ENCODE assay signal across 23 cellular contexts in the genomic region with DNA sequence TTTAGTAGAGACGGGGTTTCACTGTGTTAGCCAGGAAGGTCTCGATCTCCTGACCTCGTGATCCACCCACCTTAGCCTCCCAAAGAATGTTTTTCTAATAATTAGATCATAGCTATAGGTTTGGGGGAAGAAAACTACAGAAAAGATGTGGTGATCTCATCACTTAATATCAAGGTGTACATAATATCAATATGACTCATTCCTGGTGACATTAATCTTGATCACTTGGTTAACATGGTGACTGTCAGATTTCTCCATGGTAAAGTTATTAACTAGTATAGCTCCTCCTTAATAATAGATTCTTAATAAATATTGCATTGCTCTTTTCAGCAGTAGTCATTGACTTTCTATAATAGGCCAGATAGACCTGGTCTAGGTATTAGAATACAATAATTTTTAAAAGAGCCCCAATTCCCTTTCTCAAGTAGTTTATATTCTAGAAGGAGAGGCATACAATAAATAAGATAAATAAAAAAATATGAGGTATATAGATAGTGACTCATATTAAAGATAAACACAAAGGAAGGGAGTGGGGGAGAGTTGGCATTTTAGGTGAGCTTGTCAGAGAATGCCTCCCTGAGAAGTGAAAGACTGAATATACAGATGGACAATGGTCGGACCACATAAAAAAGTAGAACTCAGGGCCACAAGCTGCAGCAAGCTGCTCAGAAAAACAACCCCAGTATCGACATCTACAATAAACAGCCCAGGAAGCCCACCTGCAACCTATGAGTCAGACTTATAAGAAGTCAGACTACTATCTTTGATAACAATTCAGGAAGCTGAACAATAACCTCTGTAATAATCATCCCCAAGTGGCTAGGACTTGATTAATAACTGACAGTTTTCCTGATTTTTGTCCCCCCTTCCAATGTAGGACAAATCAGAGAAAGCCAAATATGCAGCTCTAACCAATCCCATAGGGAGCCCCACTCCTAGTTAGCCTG.
A peak's percentile ranks its signal among the peaks of the same experiment; 100 is the strongest.
DNase-seq lines count a peak whose midpoint lies in the region; ATAC-seq, FAIRE-seq and TF ChIP-seq lines count a peak whose summit lies in the region.
"Had no signal": no experiment of that assay in that cellular context is flagged by ENCODE, and none has a peak within 500 bp of the region (broad histone marks: within the 10 kb centered on the region; RNA-seq: fewer than 3 reads in every experiment).

No MANE protein-coding gene starts in this region.

- H3K36me3 ChIP-seq in HepG2 (replicated peaks in 1 of 2; ENCODE audit: control insufficient read depth in 1 of 2, insufficient read depth in 2 of 2, low read length in 2 of 2) (no peaks in the 10 kb centered on the region), right lobe of liver (no peaks in the 10 kb centered on the region), PC-3 (ENCODE audit: low read depth, low read length) (no peaks in the 10 kb centered on the region), aorta (ENCODE audit: control insufficient read depth in 1 of 2, insufficient read depth in 2 of 2, low read length in 1 of 2) (no peaks in the 10 kb centered on the region)
- H3K36me3 ChIP-seq: BLaER1 treated with 17β-estradiol and CSF1 and Interleukin-3, amounts not matched to agents 10 nM and 100 nM had no signal

- no peaks in the 10 kb centered on the region for H4K20me1 ChIP-seq in HepG2 (ENCODE audit: insufficient read depth, low read length)
- no peaks in the 10 kb centered on the region for H4K20me1 ChIP-seq in PC-3 (ENCODE audit: low read length)
- H4K20me1 ChIP-seq: BLaER1 treated with 17β-estradiol and CSF1 and Interleukin-3, amounts not matched to agents 10 nM and 100 nM had no signal

- H3K27me3 ChIP-seq in HepG2 (ENCODE audit: control insufficient read depth in 1 of 2, insufficient read depth in 2 of 2, low read length in 2 of 2), result no peaks in the 10 kb centered on the region
- no peaks in the 10 kb centered on the region for H3K27me3 ChIP-seq in right lobe of liver
- H3K27me3 ChIP-seq in PC-3 (ENCODE audit: low read length), result no peaks in the 10 kb centered on the region
- H3K27me3 ChIP-seq in aorta (ENCODE audit: control insufficient read depth in 1 of 2, insufficient read depth in 2 of 2, low read length in 1 of 2), result no peaks in the 10 kb centered on the region
- H3K27me3 ChIP-seq: BLaER1 treated with 17β-estradiol and CSF1 and Interleukin-3, amounts not matched to agents 10 nM and 100 nM had no signal

- H2AFZ ChIP-seq in HepG2 (ENCODE audit: low read length), result no peak overlapping the region
- no peak overlapping the region for H2AFZ ChIP-seq in PC-3 (ENCODE audit: low read length)

- in situ Hi-C loops in HepG2 (cut with HindIII; ENCODE audit: extremely low pct_ligation_motif_present, low pct_unique_long_range_greater_than_20kb), result no loop called here

- 98% methylated on average over 5 of the region's 5 CpGs for WGBS in HepG2 (ENCODE audit: low lambda C conversion rate)
- 68% methylated on average over 5 of the region's 5 CpGs for WGBS in right lobe of liver (ENCODE audit: insufficient coverage, low coverage, low lambda C conversion rate, missing lambda C conversion rate)
- 92% methylated on average over 5 of the region's 5 CpGs for WGBS in aorta, 2 donors

- POLR2A ChIA-PET in HepG2 (lab: Yijun Ruan, JAX), result interaction anchor here (1.7 kb wide), 1 partner anchor 17 kb away, joined by 7 read pairs; no protein-coding TSS in a partner anchor
- POLR2A ChIA-PET in PC-3 (lab: Charles Lee; ENCODE audit: unreplicated experiment), result no interaction called here

- DNase-seq in HepG2 (ENCODE audit: low spot score) (no peak), right lobe of liver (no peak), HT-29 (ENCODE audit: low spot score) (peak; percentile 25), PC-3 (peak; percentile 69), aorta (no peak)
- no peak for DNase-seq in activated CD4-positive, alpha-beta T cell treated with anti-CD3 and anti-CD28 coated beads for 48 hours
- DNase-seq: 8988T; AML-193; Caco-2; Calu3; CD4-positive, alpha-beta T cell; CD8-positive, alpha-beta T cell; DND-41; EL; GDM1 had no signal

- H3K4me2 ChIP-seq in HepG2 (ENCODE audit: low read depth, low read length) (no peak overlapping the region), PC-3 (ENCODE audit: low read length) (peak overlapping the region; percentile 53)
- H3K4me2 ChIP-seq: BLaER1 treated with 17β-estradiol and CSF1 and Interleukin-3, amounts not matched to agents 10 nM and 100 nM had no signal

- no peak overlapping the region for H3K27ac ChIP-seq in HepG2 (ENCODE audit: extremely low read length, insufficient read depth, low read length)
- no peak overlapping the region for H3K27ac ChIP-seq in right lobe of liver
- H3K27ac ChIP-seq in PC-3 (ENCODE audit: low read length), result peak overlapping the region; percentile 79
- H3K27ac ChIP-seq in aorta (ENCODE audit: low read depth in 1 of 2, low read length in 2 of 2), result no peak overlapping the region
- H3K27ac ChIP-seq: BLaER1 treated with 17β-estradiol and CSF1 and Interleukin-3, amounts not matched to agents 10 nM and 100 nM; C4-2B had no signal

- CTCF ChIA-PET in HepG2 (lab: Yijun Ruan, JAX; ENCODE audit: low intra/inter-chr PET ratio, low total read pairs), result no interaction called here
- CTCF ChIA-PET in PC-3 (lab: Charles Lee), result no interaction called here

- BruUV-seq in HepG2 (replicated peaks; lab: Mats Ljungman, UMichigan), result no TSS peak
- no TSS peak for BruUV-seq in PC-3 (replicated peaks; lab: Mats Ljungman, UMichigan)

- ATAC-seq in HepG2 (no peak), right lobe of liver (no peak), PC-3 (peak; percentile 78), aorta (ENCODE audit: low FRiP score) (no peak), GM21447 (IDR thresholded peaks at IDR 0.05; ENCODE audit: unreplicated experiment) (no peak)
- ATAC-seq: CD8-positive, alpha-beta T cell; GM12878 had no signal

- no peak for TF ChIP-seq RAD21 in HepG2 (CRISPR knock-in tag; IDR thresholded peaks at IDR 0.05)

- intact Hi-C loops in HepG2 (cut with micrococcal nuclease; ENCODE audit: unreplicated experiment), result no loop called here
- intact Hi-C loops in right lobe of liver (cut with DNase I), result no loop called here
- intact Hi-C loops in PC-3 (cut with micrococcal nuclease), result no loop called here
- intact Hi-C loops in aorta (cut with DNase I), result no loop called here

- TF ChIP-seq CTCF in HepG2 (CRISPR knock-in tag; IDR thresholded peaks at IDR 0.05) (no peak), right lobe of liver (IDR thresholded peaks at IDR 0.05) (no peak), PC-3 (conservative IDR thresholded peaks at IDR 0.05; ENCODE audit: low read depth, low read length) (no peak)

- peaks cover 26% of the 10 kb centered on the region for H3K4me1 ChIP-seq in HepG2 (ENCODE audit: insufficient read depth, low read length)
- H3K4me1 ChIP-seq in right lobe of liver, result no peaks in the 10 kb centered on the region
- peaks cover 44% of the 10 kb centered on the region for H3K4me1 ChIP-seq in PC-3 (ENCODE audit: insufficient read depth, low read length)
- no peaks in the 10 kb centered on the region for H3K4me1 ChIP-seq in aorta (ENCODE audit: control insufficient read depth in 1 of 2, insufficient read depth in 2 of 2, low read length in 2 of 2)
- H3K4me1 ChIP-seq: BLaER1 treated with 17β-estradiol and CSF1 and Interleukin-3, amounts not matched to agents 10 nM and 100 nM; Caco-2 had no signal

- no peaks in the 10 kb centered on the region for H3K79me2 ChIP-seq in HepG2 (ENCODE audit: insufficient read depth, low read length)
- no peaks in the 10 kb centered on the region for H3K79me2 ChIP-seq in PC-3 (ENCODE audit: low read length)

- no peaks in the 10 kb centered on the region for H3F3A ChIP-seq in PC-3 (ENCODE audit: low read length, unreplicated experiment)

- TF ChIP-seq EP300 in HepG2 (IDR thresholded peaks at IDR 0.05; ENCODE audit: low read depth in 2 of 2, low read length in 2 of 2), result no peak
- TF ChIP-seq EP300 in HepG2 (CRISPR knock-in tag; IDR thresholded peaks at IDR 0.05; ENCODE audit: borderline replicate concordance), result no peak

- TF ChIP-seq POLR2A in HepG2 (IDR thresholded peaks at IDR 0.05; ENCODE audit: insufficient read depth in 1 of 2, low read depth in 2 of 2, low read length in 2 of 2) (no peak), right lobe of liver (IDR thresholded peaks at IDR 0.05) (no peak)

- H3K9ac ChIP-seq in HepG2 (ENCODE audit: insufficient read depth, low read depth, low read length) (no peak overlapping the region), PC-3 (ENCODE audit: low read length) (peak overlapping the region; percentile 9; the same call in 1 of the 2 replicates)
- H3K9ac ChIP-seq: BLaER1 treated with 17β-estradiol and CSF1 and Interleukin-3, amounts not matched to agents 10 nM and 100 nM had no signal

- H3K9me3 ChIP-seq in HepG2 (ENCODE audit: low read length), result peaks cover 20% of the 10 kb centered on the region
- H3K9me3 ChIP-seq in right lobe of liver, result no peaks in the 10 kb centered on the region
- H3K9me3 ChIP-seq in PC-3 (ENCODE audit: low read length), result no peaks in the 10 kb centered on the region
- H3K9me3 ChIP-seq in aorta (ENCODE audit: control insufficient read depth, low read length), result peaks cover 2% of the 10 kb centered on the region

- H3K4me3 ChIP-seq in HepG2 (replicated peaks in 1 of 3; ENCODE audit: insufficient read depth in 1 of 3, low read depth in 2 of 3, low read length in 3 of 3), result no peak overlapping the region
- H3K4me3 ChIP-seq in right lobe of liver, result no peak overlapping the region
- no peak overlapping the region for H3K4me3 ChIP-seq in PC-3 (ENCODE audit: low read length)
- H3K4me3 ChIP-seq in aorta (ENCODE audit: low read length in 2 of 2), result no peak overlapping the region
- H3K4me3 ChIP-seq: BLaER1 treated with 17β-estradiol and CSF1 and Interleukin-3, amounts not matched to agents 10 nM and 100 nM; GM12878 had no signal

- no peaks in the 10 kb centered on the region for H3K9me2 ChIP-seq in PC-3 (replicated peaks; ENCODE audit: low read length)

- no peak for FAIRE-seq in HepG2 (lab: Jason Lieb, UNC)
- FAIRE-seq: D721Med, GM12878, GM12892, GM18507, GM19239 had no signal

TF ChIP-seq in HepG2, 621 proteins besides CTCF, POLR2A, EP300 and RAD21:
- TF ChIP-seq MAF1 (CRISPR knock-in tag; IDR thresholded peaks at IDR 0.05; ENCODE audit: borderline replicate concordance) (no peak), ZNF792 (CRISPR knock-in tag; IDR thresholded peaks at IDR 0.05) (peak; percentile 91), ZNF703 (CRISPR knock-in tag; IDR thresholded peaks at IDR 0.05; ENCODE audit: borderline replicate concordance) (no peak)

Comparison
In these comparisons a context has a peak if more than half of its experiments do, and no peak if none do; other contexts are left out.
1. DNase-seq: peak in HT-29 (single experiment) and PC-3 (single experiment); none in HepG2 (single experiment), right lobe of liver (0 of 3), aorta (0 of 2) and activated CD4-positive, alpha-beta T cell treated with anti-CD3 and anti-CD28 coated beads for 48 hours (single experiment).